14 cellular contexts compared by ENCODE assay signal in genomic region chr20:57250607-57251343, GRCh38. TPM values are rescaled to one million over a fixed set of nuclear protein-coding genes. Genes with fewer than 3 reads are reported as not detected.
A peak's percentile ranks its signal among the peaks of the same experiment; 100 is the strongest.
DNase-seq lines count a peak whose midpoint lies in the region; ATAC-seq and TF ChIP-seq lines count a peak whose summit lies in the region.
"Had no signal": no experiment of that assay in that cellular context is flagged by ENCODE, and none has a peak within 500 bp of the region (broad histone marks: within the 10 kb centered on the region; RNA-seq: fewer than 3 reads in every experiment).

No MANE protein-coding gene starts in this region.

- TF ChIP-seq EP300 in SK-N-SH (IDR thresholded peaks at IDR 0.05; ENCODE audit: borderline replicate concordance in 1 of 2, low read depth in 1 of 2, low read length in 1 of 2) = no peak

- TF ChIP-seq CTCF in SK-N-SH (IDR thresholded peaks at IDR 0.05) (no peak), nephron progenitor cell (IDR thresholded peaks at IDR 0.05) (no peak)

- peaks cover 0 to 18% of the 10 kb centered on the region in 2 experiments; a peak in 2 of 4 replicates for H3K4me1 ChIP-seq in SK-N-SH (ENCODE audit: control insufficient read depth in 1 of 2, insufficient read depth in 2 of 2, low read depth in 1 of 2, low read length in 1 of 2)
- H3K4me1 ChIP-seq: pancreas had no signal

- H3K27me3 ChIP-seq in SK-N-SH (ENCODE audit: insufficient read depth) = no peaks in the 10 kb centered on the region
- H3K27me3 ChIP-seq: pancreas had no signal

- no peaks in the 10 kb centered on the region for H3K9me3 Mint-ChIP-seq in activated naive CD8-positive, alpha-beta T cell (ENCODE audit: low read depth)
- peaks cover 7% of the 10 kb centered on the region for H3K9me3 Mint-ChIP-seq in nephron progenitor cell

- no peaks in the 10 kb centered on the region for H3K9me3 ChIP-seq in SK-N-SH
- H3K9me3 ChIP-seq: pancreas had no signal

- POLR2A ChIA-PET in SK-N-SH (lab: Yijun Ruan, JAX) = no interaction called here

- H3K27ac ChIP-seq in SK-N-SH (ENCODE audit: low read depth in 2 of 2, low read length in 1 of 2) = peak overlapping the region in 1 of 2 experiments; percentile 56; a peak in 2 of 4 replicates
- H3K27ac ChIP-seq: HL-60, pancreas had no signal

- H3K9ac ChIP-seq in SK-N-SH = no peak overlapping the region

- H3K27ac Mint-ChIP-seq in activated naive CD8-positive, alpha-beta T cell = no peak overlapping the region
- peak overlapping the region; percentile 89 for H3K27ac Mint-ChIP-seq in nephron progenitor cell

- no peaks in the 10 kb centered on the region for H3K36me3 ChIP-seq in SK-N-SH (replicated peaks in 1 of 2; ENCODE audit: control insufficient read depth in 1 of 2, insufficient read depth in 2 of 2, low read length in 1 of 2)
- H3K36me3 ChIP-seq: pancreas had no signal

- no peak overlapping the region for H2AFZ ChIP-seq in SK-N-SH (ENCODE audit: low read depth)

- H4K20me1 ChIP-seq in SK-N-SH (ENCODE audit: insufficient read depth) = no peaks in the 10 kb centered on the region

- peak overlapping the region; percentile 47 for H3K4me3 Mint-ChIP-seq in activated naive CD8-positive, alpha-beta T cell
- peak overlapping the region; percentile 52 for H3K4me3 Mint-ChIP-seq in nephron progenitor cell

- peaks cover 11% of the 10 kb centered on the region for H3K4me1 Mint-ChIP-seq in activated naive CD8-positive, alpha-beta T cell (ENCODE audit: low read depth)
- H3K4me1 Mint-ChIP-seq in nephron progenitor cell = peaks cover 58% of the 10 kb centered on the region

- peaks cover 13% of the 10 kb centered on the region for H3K27me3 Mint-ChIP-seq in activated naive CD8-positive, alpha-beta T cell
- H3K27me3 Mint-ChIP-seq in nephron progenitor cell (ENCODE audit: low read depth, poor library complexity) = peaks cover 10% of the 10 kb centered on the region

- no peaks in the 10 kb centered on the region for H3K9me2 ChIP-seq in SK-N-SH

- peak; percentile 66 for DNase-seq in SK-N-SH
- peak; percentile 9 for DNase-seq in MV-4-11 (lab: John Stamatoyannopoulos, UW)
- DNase-seq in nephron progenitor cell = no peak
- no peak for DNase-seq in DMS53 treated with DMSO at 0.1 percent for 48 hours (lab: John Stamatoyannopoulos, UW; ENCODE audit: unreplicated experiment)
- no peak for DNase-seq in NOMO-1 (lab: John Stamatoyannopoulos, UW; ENCODE audit: unreplicated experiment in 2 of 2)
- DNase-seq: activated effector memory CD4-positive, alpha-beta T cell treated with Interleukin-2 at 50 U/mL for 16 hours; dermis blood vessel endothelial cell; DMS53; NCI-H1436 treated with DMSO at 0.1 percent for 48 hours; pancreas had no signal

- peaks cover 2% of the 10 kb centered on the region for H3K36me3 Mint-ChIP-seq in activated naive CD8-positive, alpha-beta T cell
- peaks cover 20% of the 10 kb centered on the region for H3K36me3 Mint-ChIP-seq in nephron progenitor cell (ENCODE audit: low read depth)

- no peaks in the 10 kb centered on the region for H3F3A ChIP-seq in SK-N-SH (replicated peaks; ENCODE audit: insufficient read depth)

- TF ChIP-seq RAD21 in SK-N-SH (IDR thresholded peaks at IDR 0.05; ENCODE audit: low read length) = no peak

- 48% methylated on average over 13 of the region's 15 CpGs for WGBS in SK-N-SH (ENCODE audit: low lambda C conversion rate)

- CTCF ChIA-PET in SK-N-SH (lab: Yijun Ruan, JAX) = no interaction called here

- no peak overlapping the region for H3K4me2 ChIP-seq in SK-N-SH

- ATAC-seq in SK-N-SH treated with all-trans-retinoic acid at 6 μM for 48 hours = no peak
- ATAC-seq in GM18868 (IDR thresholded peaks at IDR 0.05; ENCODE audit: unreplicated experiment) = no peak
- ATAC-seq: pancreas had no signal

- H3K79me2 ChIP-seq in SK-N-SH (ENCODE audit: insufficient read depth) = no peaks in the 10 kb centered on the region

- no peak overlapping the region for H3K4me3 ChIP-seq in SK-N-SH (ENCODE audit: low read depth in 2 of 2, low read length in 1 of 2)
- H3K4me3 ChIP-seq: pancreas had no signal

TF ChIP-seq in SK-N-SH, 30 proteins besides CTCF, POLR2A, EP300 and RAD21:
- TF ChIP-seq TEAD4 (IDR thresholded peaks at IDR 0.05; ENCODE audit: borderline replicate concordance, insufficient read depth) (no peak), MXI1 (IDR thresholded peaks at IDR 0.05; ENCODE audit: low read depth, low read length) (no peak), FOSL2 (IDR thresholded peaks at IDR 0.05; ENCODE audit: borderline replicate concordance, low read depth) (no peak), RXRA (IDR thresholded peaks at IDR 0.05; ENCODE audit: borderline replicate concordance, low read depth) (no peak)

TF ChIP-seq in SK-N-SH treated with all-trans-retinoic acid at 6 μM for 48 hours, 23 proteins besides CTCF, POLR2A, EP300 and RAD21:
- TF ChIP-seq ZFP3 (CRISPR knock-in tag; IDR thresholded peaks at IDR 0.05) = no peak
- no peak for TF ChIP-seq TOX (CRISPR knock-in tag; IDR thresholded peaks at IDR 0.05; ENCODE audit: borderline replicate concordance)
- no peak for TF ChIP-seq CSDC2 (CRISPR knock-in tag; IDR thresholded peaks at IDR 0.05)
- no peak for TF ChIP-seq RARB (CRISPR knock-in tag; IDR thresholded peaks at IDR 0.05)
- TF ChIP-seq ARNTL (CRISPR knock-in tag; IDR thresholded peaks at IDR 0.05; ENCODE audit: borderline replicate concordance, low read depth) = no peak
- no peak for TF ChIP-seq ISL1 (CRISPR knock-in tag; IDR thresholded peaks at IDR 0.05)
- no peak for TF ChIP-seq BACH2 (CRISPR knock-in tag; IDR thresholded peaks at IDR 0.05; ENCODE audit: borderline replicate concordance)
- TF ChIP-seq, protein P1, sequence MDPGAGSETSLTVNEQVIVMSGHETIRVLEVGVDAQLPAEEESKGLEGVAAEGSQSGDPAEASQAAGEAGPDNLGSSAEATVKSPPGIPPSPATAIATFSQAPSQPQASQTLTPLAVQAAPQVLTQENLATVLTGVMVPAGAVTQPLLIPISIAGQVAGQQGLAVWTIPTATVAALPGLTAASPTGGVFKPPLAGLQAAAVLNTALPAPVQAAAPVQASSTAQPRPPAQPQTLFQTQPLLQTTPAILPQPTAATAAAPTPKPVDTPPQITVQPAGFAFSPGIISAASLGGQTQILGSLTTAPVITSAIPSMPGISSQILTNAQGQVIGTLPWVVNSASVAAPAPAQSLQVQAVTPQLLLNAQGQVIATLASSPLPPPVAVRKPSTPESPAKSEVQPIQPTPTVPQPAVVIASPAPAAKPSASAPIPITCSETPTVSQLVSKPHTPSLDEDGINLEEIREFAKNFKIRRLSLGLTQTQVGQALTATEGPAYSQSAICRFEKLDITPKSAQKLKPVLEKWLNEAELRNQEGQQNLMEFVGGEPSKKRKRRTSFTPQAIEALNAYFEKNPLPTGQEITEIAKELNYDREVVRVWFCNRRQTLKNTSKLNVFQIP (CRISPR knock-in tag; IDR thresholded peaks at IDR 0.05; ENCODE audit: borderline replicate concordance, low read depth) = no peak
- no peak for TF ChIP-seq OSR1 (CRISPR knock-in tag; IDR thresholded peaks at IDR 0.05)
- no peak for TF ChIP-seq SNAI2 (CRISPR knock-in tag; IDR thresholded peaks at IDR 0.05)
- TF ChIP-seq ESRRG (CRISPR knock-in tag; IDR thresholded peaks at IDR 0.05) = no peak
- no peak for TF ChIP-seq PATZ1 (CRISPR knock-in tag; IDR thresholded peaks at IDR 0.05; ENCODE audit: borderline replicate concordance)
- TF ChIP-seq GLIS3 (CRISPR knock-in tag; IDR thresholded peaks at IDR 0.05) = no peak
- no peak for TF ChIP-seq ZNF8 (CRISPR knock-in tag; IDR thresholded peaks at IDR 0.05)
- TF ChIP-seq ZNF565 (CRISPR knock-in tag; conservative IDR thresholded peaks at IDR 0.05; ENCODE audit: low read depth) = no peak

RNA-seq across cellular contexts. Expression of gene BMP7, which starts 15.7 kb away (rescaled TPM):
- polyA plus RNA-seq in SK-N-SH (2012; rRNA removed) = 0.10 TPM in 1 of 2 replicates, not detected in the other
- 0.03 and 0.12 TPM in 2 replicates for polyA plus RNA-seq in SK-N-SH (2012; cell fraction: cytosol; rRNA removed)
- polyA plus RNA-seq in SK-N-SH (2012; cell fraction: nucleus; rRNA removed) = 0.02 and 0.40 TPM in 2 replicates

Comparison
In these comparisons a context has a peak if more than half of its experiments do, and no peak if none do; other contexts are left out.
1. DNase-seq: peak in SK-N-SH (single experiment) and MV-4-11 (single experiment); none in nephron progenitor cell (single experiment), DMS53 treated with DMSO at 0.1 percent for 48 hours (single experiment) and NOMO-1 (0 of 2).